8 cellular contexts compared by ENCODE assay signal in the genomic region with DNA sequence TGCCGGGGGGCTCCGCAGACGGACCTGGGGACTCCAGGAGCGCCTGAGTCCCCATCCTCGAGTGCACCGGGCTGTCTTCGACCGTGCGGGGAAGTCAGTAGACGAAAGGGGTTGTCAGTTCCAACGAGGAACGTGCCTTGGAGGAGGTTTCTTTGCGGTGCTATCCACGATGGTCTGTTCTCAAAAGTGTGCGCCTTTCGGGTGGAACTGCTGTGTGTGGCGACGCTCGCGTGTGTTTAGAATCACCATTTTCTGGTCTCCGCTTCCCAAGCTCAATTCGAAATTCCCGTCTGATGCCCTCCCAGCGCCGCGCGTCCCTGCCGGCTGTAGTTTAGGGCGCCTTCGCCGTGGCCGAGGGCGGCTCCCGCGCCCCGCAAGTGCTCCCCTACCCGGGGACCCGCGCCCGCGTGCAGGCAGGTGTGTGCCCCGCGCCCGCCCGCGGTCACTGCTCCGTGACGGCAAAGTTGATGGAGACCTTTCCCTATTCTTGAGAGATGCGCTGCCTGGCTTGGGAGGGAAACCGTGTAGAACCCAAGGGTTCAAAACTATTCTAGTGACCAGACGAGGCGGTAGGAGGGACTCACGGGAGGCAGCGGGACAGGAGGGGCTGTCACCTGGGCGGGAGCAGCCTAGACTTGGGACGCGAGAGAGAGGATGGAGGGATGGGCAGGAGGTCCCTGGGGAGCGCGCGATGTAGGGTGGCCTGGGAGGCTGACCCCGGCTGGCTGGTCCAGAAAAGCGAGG. TPM values are rescaled to one million over a fixed set of nuclear protein-coding genes. Genes with fewer than 3 reads are reported as not detected.
DNase-seq lines count a peak whose midpoint lies in the region; ATAC-seq lines count a peak whose summit lies in the region.

No MANE protein-coding gene starts in this region.

- H2BK5ac ChIP-seq in mesendoderm (ENCODE audit: low read length): no peak overlapping the region

- no peak overlapping the region for H4K8ac ChIP-seq in mesendoderm (ENCODE audit: low read depth, low read length)

- H3K27ac Mint-ChIP-seq in CD8-positive, alpha-beta memory T cell: no peak overlapping the region
- no peak overlapping the region for H3K27ac Mint-ChIP-seq in stimulated activated naive B cell treated with anti-CD40 and anti-IgM and Interleukin-4, amounts not matched to agents 10 μg/mL and 1 μg/mL and 100 μg/mL, for 72 hours

- no peaks in the 10 kb centered on the region for H3K79me1 ChIP-seq in mesendoderm (ENCODE audit: low read length)

- peaks cover 34 to 63% of the 10 kb centered on the region in 2 donors for H3K27me3 Mint-ChIP-seq in CD8-positive, alpha-beta memory T cell
- peaks cover 37 to 38% of the 10 kb centered on the region in 2 donors for H3K27me3 Mint-ChIP-seq in stimulated activated naive B cell treated with anti-CD40 and anti-IgM and Interleukin-4, amounts not matched to agents 10 μg/mL and 1 μg/mL and 100 μg/mL, for 72 hours

- peak overlapping the region; percentile 29 for H3K23ac ChIP-seq in mesendoderm (ENCODE audit: low read length)

- H3K79me2 ChIP-seq in mesendoderm (ENCODE audit: control insufficient read depth, insufficient read depth, low read length): no peaks in the 10 kb centered on the region

- H3K9me3 Mint-ChIP-seq in CD8-positive, alpha-beta memory T cell: peaks cover 0 to 1% (median 0%) of the 10 kb centered on the region in 5 donors
- no peaks in the 10 kb centered on the region for H3K9me3 Mint-ChIP-seq in stimulated activated naive B cell treated with anti-CD40 and anti-IgM and Interleukin-4, amounts not matched to agents 10 μg/mL and 1 μg/mL and 100 μg/mL, for 72 hours

- peak overlapping the region in 6 of 7 donors; percentile 13 to 69 (median 36) for H3K4me3 Mint-ChIP-seq in CD8-positive, alpha-beta memory T cell
- H3K4me3 Mint-ChIP-seq in stimulated activated naive B cell treated with anti-CD40 and anti-IgM and Interleukin-4, amounts not matched to agents 10 μg/mL and 1 μg/mL and 100 μg/mL, for 72 hours: no peak overlapping the region

- POLR2A ChIA-PET in CD8-positive, alpha-beta memory T cell (lab: Charles Lee): no interaction called here

- no peak for ATAC-seq in stimulated activated naive B cell treated with anti-CD40 and anti-IgM and Interleukin-4, amounts not matched to agents 10 μg/mL and 1 μg/mL and 100 μg/mL, for 72 hours (replicated peaks)

- peak overlapping the region; percentile 75 for H3K18ac ChIP-seq in mesendoderm (ENCODE audit: low read length)

- peaks cover 22% of the 10 kb centered on the region for H3K27me3 ChIP-seq in CD8-positive, alpha-beta memory T cell (ENCODE audit: insufficient read depth, low read length, poor library complexity, severe bottlenecking)
- peaks cover 6% of the 10 kb centered on the region for H3K27me3 ChIP-seq in mesendoderm (ENCODE audit: insufficient read depth, low read length, poor library complexity)

- CTCF ChIA-PET in CD8-positive, alpha-beta memory T cell (lab: Charles Lee): no interaction called here

- H2BK15ac ChIP-seq in mesendoderm (replicated peaks; ENCODE audit: low read depth): no peak overlapping the region

- no peak overlapping the region for H2AK5ac ChIP-seq in mesendoderm (ENCODE audit: low read length)

- no peaks in the 10 kb centered on the region for H3K36me3 ChIP-seq in CD8-positive, alpha-beta memory T cell (ENCODE audit: insufficient read depth, low read length)
- H3K36me3 ChIP-seq in mesendoderm (ENCODE audit: control insufficient read depth, insufficient read depth, low read length): no peaks in the 10 kb centered on the region

- no peaks in the 10 kb centered on the region for H3K36me3 Mint-ChIP-seq in CD8-positive, alpha-beta memory T cell
- no peaks in the 10 kb centered on the region for H3K36me3 Mint-ChIP-seq in stimulated activated naive B cell treated with anti-CD40 and anti-IgM and Interleukin-4, amounts not matched to agents 10 μg/mL and 1 μg/mL and 100 μg/mL, for 72 hours

- H2BK120ac ChIP-seq in mesendoderm (ENCODE audit: low read depth, low read length): no peak overlapping the region

- no peak overlapping the region for H3K27ac ChIP-seq in CD8-positive, alpha-beta memory T cell (ENCODE audit: low read depth, low read length)
- no peak overlapping the region for H3K27ac ChIP-seq in mesendoderm (ENCODE audit: low read depth, low read length)

- DNase-seq in CD8-positive, alpha-beta memory T cell: no peak
- peak; percentile 13 for DNase-seq in HuH-7.5 (ENCODE audit: low spot score)
- DNase-seq in dermis blood vessel endothelial cell: peak; percentile 2
- DNase-seq in mesendoderm: peak; percentile 37
- DNase-seq in putamen (ENCODE audit: low spot score): no peak
- DNase-seq in stimulated activated naive B cell treated with anti-CD40 and anti-IgM and Interleukin-4, amounts not matched to agents 10 μg/mL and 1 μg/mL and 100 μg/mL, for 72 hours: no peak
- no peak for DNase-seq in NCI-H1930 (lab: John Stamatoyannopoulos, UW)
- DNase-seq in DMS153 treated with DMSO at 0.1 percent for 48 hours (lab: John Stamatoyannopoulos, UW; ENCODE audit: unreplicated experiment): no peak

- peak overlapping the region; percentile 92 for H3K4me2 ChIP-seq in mesendoderm (ENCODE audit: low read length)

- no peak overlapping the region for H3K4ac ChIP-seq in mesendoderm (ENCODE audit: low read depth, low read length)

- H3K9ac ChIP-seq in mesendoderm (ENCODE audit: low read length): peak overlapping the region; percentile 68

- no peaks in the 10 kb centered on the region for H3K9me3 ChIP-seq in CD8-positive, alpha-beta memory T cell (ENCODE audit: low read length)

- no CpG with 5 or more reads among the region's 62 CpGs for WGBS in mesendoderm (ENCODE audit: extremely low coverage, insufficient coverage, low lambda C conversion rate)

- H3K4me1 ChIP-seq in CD8-positive, alpha-beta memory T cell (ENCODE audit: insufficient read depth, low read length): no peaks in the 10 kb centered on the region
- H3K4me1 ChIP-seq in mesendoderm (ENCODE audit: control insufficient read depth, low read depth, low read length): no peaks in the 10 kb centered on the region

- H3K56ac ChIP-seq in mesendoderm (ENCODE audit: low read length): peak overlapping the region; percentile 85

- no peak overlapping the region for H3K4me3 ChIP-seq in CD8-positive, alpha-beta memory T cell (ENCODE audit: low read length)
- H3K4me3 ChIP-seq in mesendoderm (ENCODE audit: low read length): peak overlapping the region; percentile 66

- H3K4me1 Mint-ChIP-seq in CD8-positive, alpha-beta memory T cell: peaks cover 7 to 23% (median 18%) of the 10 kb centered on the region in 3 donors
- H3K4me1 Mint-ChIP-seq in stimulated activated naive B cell treated with anti-CD40 and anti-IgM and Interleukin-4, amounts not matched to agents 10 μg/mL and 1 μg/mL and 100 μg/mL, for 72 hours: peaks cover 2 to 6% of the 10 kb centered on the region in 2 donors

- no peak overlapping the region for H4K5ac ChIP-seq in mesendoderm (ENCODE audit: low read length)

RNA-seq across cellular contexts. Expression of a gene that starts 1.0 kb away (rescaled TPM):
- not detected for total RNA-seq in CD8-positive, alpha-beta memory T cell
- polyA plus RNA-seq in CD8-positive, alpha-beta memory T cell: 0.13 TPM
- under 0.01 and 1.0 TPM in 2 replicates for total RNA-seq in dermis blood vessel endothelial cell
- polyA plus RNA-seq in mesendoderm (2013, experiment 1 of 2): 0.38 TPM
- 0.22 TPM for polyA plus RNA-seq in mesendoderm (2013, experiment 2 of 2)

Comparison
In these comparisons a context has a peak if more than half of its experiments do, and no peak if none do; other contexts are left out.
1. DNase-seq: peak in HuH-7.5 (single experiment), dermis blood vessel endothelial cell (single experiment) and mesendoderm (single experiment); none in CD8-positive, alpha-beta memory T cell (0 of 5), putamen (single experiment), stimulated activated naive B cell treated with anti-CD40 and anti-IgM and Interleukin-4, amounts not matched to agents 10 μg/mL and 1 μg/mL and 100 μg/mL, for 72 hours (single experiment), NCI-H1930 (0 of 2) and DMS153 treated with DMSO at 0.1 percent for 48 hours (single experiment).
2. H3K4me3 Mint-ChIP-seq: peak in CD8-positive, alpha-beta memory T cell (6 of 7); none in stimulated activated naive B cell treated with anti-CD40 and anti-IgM and Interleukin-4, amounts not matched to agents 10 μg/mL and 1 μg/mL and 100 μg/mL, for 72 hours (0 of 2).